Comparison of ENCODE assay signal across 1 cellular context in the genomic region with DNA sequence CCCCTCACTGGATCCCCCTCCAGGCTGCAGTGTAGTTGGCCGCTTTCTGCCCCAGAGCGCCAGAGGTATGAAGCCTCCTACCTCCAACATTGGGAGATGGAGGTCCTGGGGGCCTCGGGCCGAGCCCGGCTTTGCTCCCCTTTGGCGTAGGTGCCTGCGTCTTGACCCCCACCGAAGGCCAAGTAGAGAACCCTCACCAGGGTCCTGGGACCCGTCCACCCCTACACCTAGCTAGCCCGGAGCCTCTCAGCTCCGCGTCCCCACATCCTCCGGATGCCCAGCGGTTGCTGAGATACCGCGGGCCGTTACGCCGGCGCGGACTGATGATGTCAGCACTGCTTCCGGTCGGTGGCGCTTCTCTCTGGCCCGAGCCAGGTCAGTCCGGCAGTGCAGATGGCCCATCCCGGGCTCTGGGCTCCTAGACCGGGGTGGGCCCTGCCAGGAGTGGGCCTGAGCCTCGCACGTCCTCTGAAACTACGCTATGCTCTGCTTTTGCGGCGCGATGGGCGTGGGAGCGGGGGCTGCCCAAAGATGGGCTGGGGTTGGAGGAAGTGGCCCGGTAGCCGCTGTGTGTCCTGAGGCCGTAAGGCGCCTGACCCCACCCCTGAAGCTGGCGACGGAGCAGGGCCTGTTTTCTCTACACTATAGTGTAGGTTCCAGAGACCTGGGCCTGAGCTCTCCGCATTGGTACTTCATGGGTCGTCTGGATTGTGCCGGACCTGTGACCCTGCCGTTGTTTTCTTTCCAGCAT.
TF ChIP-seq lines count a peak whose summit lies in the region.

A gene (minus strand): TSS at position 297 of the 751 bp plus-strand sequence. CDS start 1,871 bp downstream, outside the sequence.
A gene with protein sequence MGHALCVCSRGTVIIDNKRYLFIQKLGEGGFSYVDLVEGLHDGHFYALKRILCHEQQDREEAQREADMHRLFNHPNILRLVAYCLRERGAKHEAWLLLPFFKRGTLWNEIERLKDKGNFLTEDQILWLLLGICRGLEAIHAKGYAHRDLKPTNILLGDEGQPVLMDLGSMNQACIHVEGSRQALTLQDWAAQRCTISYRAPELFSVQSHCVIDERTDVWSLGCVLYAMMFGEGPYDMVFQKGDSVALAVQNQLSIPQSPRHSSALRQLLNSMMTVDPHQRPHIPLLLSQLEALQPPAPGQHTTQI (plus strand): TSS at position 332 of the 751 bp plus-strand sequence. CDS start 521 bp downstream, outside the sequence.

TF ChIP-seq in HepG2, 621 proteins besides CTCF, POLR2A, EP300 and RAD21 (continued from another document and continues in another):
- TF ChIP-seq, protein P1, sequence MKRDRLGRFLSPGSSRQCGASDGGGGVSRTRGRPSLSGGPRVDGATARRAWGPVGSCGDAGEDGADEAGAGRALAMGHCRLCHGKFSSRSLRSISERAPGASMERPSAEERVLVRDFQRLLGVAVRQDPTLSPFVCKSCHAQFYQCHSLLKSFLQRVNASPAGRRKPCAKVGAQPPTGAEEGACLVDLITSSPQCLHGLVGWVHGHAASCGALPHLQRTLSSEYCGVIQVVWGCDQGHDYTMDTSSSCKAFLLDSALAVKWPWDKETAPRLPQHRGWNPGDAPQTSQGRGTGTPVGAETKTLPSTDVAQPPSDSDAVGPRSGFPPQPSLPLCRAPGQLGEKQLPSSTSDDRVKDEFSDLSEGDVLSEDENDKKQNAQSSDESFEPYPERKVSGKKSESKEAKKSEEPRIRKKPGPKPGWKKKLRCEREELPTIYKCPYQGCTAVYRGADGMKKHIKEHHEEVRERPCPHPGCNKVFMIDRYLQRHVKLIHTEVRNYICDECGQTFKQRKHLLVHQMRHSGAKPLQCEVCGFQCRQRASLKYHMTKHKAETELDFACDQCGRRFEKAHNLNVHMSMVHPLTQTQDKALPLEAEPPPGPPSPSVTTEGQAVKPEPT (CRISPR knock-in tag; IDR thresholded peaks at IDR 0.05; ENCODE audit: low read depth): no peak; the same call in 1 of the 2 replicates
- TF ChIP-seq MTF1 (CRISPR knock-in tag; IDR thresholded peaks at IDR 0.05) (0 out of 2 replicates have a peak, but pooled peaks have one; percentile 41), ZNF17 (CRISPR knock-in tag; IDR thresholded peaks at IDR 0.05) (no peak), MZF1 (CRISPR knock-in tag; IDR thresholded peaks at IDR 0.05; ENCODE audit: borderline replicate concordance) (peak; percentile 96), PHF8 (CRISPR knock-in tag; IDR thresholded peaks at IDR 0.05) (peak; percentile 100), ETV6 (CRISPR knock-in tag; conservative IDR thresholded peaks at IDR 0.05) (peak; percentile 82; the same call in 1 of the 2 replicates), ATRX (CRISPR knock-in tag; IDR thresholded peaks at IDR 0.05; ENCODE audit: borderline replicate concordance) (no peak), ZSCAN20 (CRISPR knock-in tag; IDR thresholded peaks at IDR 0.05; ENCODE audit: borderline replicate concordance) (peak; percentile 90), RBFOX2 (IDR thresholded peaks at IDR 0.05; ENCODE audit: low read depth, low read length) (peak; percentile 99), JUND (CRISPR knock-in tag; IDR thresholded peaks at IDR 0.05) (peak; percentile 71; the same call in 1 of the 2 replicates), ZNF547 (CRISPR knock-in tag; IDR thresholded peaks at IDR 0.05) (peak; percentile 91), ZNF672 (CRISPR knock-in tag; IDR thresholded peaks at IDR 0.05) (no peak), NFYC (CRISPR knock-in tag; IDR thresholded peaks at IDR 0.05) (peak; percentile 40; the same call in 1 of the 2 replicates), ISL2 (CRISPR knock-in tag; IDR thresholded peaks at IDR 0.05) (peak; percentile 84), JARID2 (CRISPR knock-in tag; IDR thresholded peaks at IDR 0.05; ENCODE audit: insufficient replicate concordance) (no peak), ZFAT (CRISPR knock-in tag; conservative IDR thresholded peaks at IDR 0.05) (no peak), NR1H2 (CRISPR knock-in tag; IDR thresholded peaks at IDR 0.05; ENCODE audit: borderline replicate concordance, low read depth) (no peak; the same call in 1 of the 2 replicates), SRSF4 (IDR thresholded peaks at IDR 0.05; ENCODE audit: low read depth, low read length, poor library complexity, severe bottlenecking) (peak; percentile 73), MTA3 (CRISPR knock-in tag; IDR thresholded peaks at IDR 0.05) (no peak), XRCC5 (optimal IDR thresholded peaks at IDR 0.05; ENCODE audit: low read length) (peak; percentile 81), EHMT2 (IDR thresholded peaks at IDR 0.05; ENCODE audit: borderline replicate concordance, low read depth, low read length) (no peak), NFATC3 (CRISPR knock-in tag; IDR thresholded peaks at IDR 0.05) (peak; percentile 96; the same call in 1 of the 2 replicates), MIER3 (CRISPR knock-in tag; IDR thresholded peaks at IDR 0.05; ENCODE audit: borderline replicate concordance) (peak; percentile 85; the same call in 1 of the 2 replicates), HMG20A (CRISPR knock-in tag; IDR thresholded peaks at IDR 0.05; ENCODE audit: borderline replicate concordance) (no peak), MLLT10 (CRISPR knock-in tag; IDR thresholded peaks at IDR 0.05) (no peak), ZNF20 (CRISPR knock-in tag; IDR thresholded peaks at IDR 0.05) (no peak), FOXA3 (CRISPR knock-in tag; IDR thresholded peaks at IDR 0.05) (peak; percentile 73), RFXAP (CRISPR knock-in tag; IDR thresholded peaks at IDR 0.05; ENCODE audit: borderline replicate concordance) (peak; percentile 83; the same call in 1 of the 2 replicates), ATF1 (CRISPR knock-in tag; IDR thresholded peaks at IDR 0.05) (peak; percentile 99)
- TF ChIP-seq, protein P2, sequence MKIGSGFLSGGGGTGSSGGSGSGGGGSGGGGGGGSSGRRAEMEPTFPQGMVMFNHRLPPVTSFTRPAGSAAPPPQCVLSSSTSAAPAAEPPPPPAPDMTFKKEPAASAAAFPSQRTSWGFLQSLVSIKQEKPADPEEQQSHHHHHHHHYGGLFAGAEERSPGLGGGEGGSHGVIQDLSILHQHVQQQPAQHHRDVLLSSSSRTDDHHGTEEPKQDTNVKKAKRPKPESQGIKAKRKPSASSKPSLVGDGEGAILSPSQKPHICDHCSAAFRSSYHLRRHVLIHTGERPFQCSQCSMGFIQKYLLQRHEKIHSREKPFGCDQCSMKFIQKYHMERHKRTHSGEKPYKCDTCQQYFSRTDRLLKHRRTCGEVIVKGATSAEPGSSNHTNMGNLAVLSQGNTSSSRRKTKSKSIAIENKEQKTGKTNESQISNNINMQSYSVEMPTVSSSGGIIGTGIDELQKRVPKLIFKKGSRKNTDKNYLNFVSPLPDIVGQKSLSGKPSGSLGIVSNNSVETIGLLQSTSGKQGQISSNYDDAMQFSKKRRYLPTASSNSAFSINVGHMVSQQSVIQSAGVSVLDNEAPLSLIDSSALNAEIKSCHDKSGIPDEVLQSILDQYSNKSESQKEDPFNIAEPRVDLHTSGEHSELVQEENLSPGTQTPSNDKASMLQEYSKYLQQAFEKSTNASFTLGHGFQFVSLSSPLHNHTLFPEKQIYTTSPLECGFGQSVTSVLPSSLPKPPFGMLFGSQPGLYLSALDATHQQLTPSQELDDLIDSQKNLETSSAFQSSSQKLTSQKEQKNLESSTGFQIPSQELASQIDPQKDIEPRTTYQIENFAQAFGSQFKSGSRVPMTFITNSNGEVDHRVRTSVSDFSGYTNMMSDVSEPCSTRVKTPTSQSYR (CRISPR knock-in tag; IDR thresholded peaks at IDR 0.05; ENCODE audit: borderline replicate concordance): peak; percentile 65; the same call in 1 of the 2 replicates
- TF ChIP-seq, protein P3, sequence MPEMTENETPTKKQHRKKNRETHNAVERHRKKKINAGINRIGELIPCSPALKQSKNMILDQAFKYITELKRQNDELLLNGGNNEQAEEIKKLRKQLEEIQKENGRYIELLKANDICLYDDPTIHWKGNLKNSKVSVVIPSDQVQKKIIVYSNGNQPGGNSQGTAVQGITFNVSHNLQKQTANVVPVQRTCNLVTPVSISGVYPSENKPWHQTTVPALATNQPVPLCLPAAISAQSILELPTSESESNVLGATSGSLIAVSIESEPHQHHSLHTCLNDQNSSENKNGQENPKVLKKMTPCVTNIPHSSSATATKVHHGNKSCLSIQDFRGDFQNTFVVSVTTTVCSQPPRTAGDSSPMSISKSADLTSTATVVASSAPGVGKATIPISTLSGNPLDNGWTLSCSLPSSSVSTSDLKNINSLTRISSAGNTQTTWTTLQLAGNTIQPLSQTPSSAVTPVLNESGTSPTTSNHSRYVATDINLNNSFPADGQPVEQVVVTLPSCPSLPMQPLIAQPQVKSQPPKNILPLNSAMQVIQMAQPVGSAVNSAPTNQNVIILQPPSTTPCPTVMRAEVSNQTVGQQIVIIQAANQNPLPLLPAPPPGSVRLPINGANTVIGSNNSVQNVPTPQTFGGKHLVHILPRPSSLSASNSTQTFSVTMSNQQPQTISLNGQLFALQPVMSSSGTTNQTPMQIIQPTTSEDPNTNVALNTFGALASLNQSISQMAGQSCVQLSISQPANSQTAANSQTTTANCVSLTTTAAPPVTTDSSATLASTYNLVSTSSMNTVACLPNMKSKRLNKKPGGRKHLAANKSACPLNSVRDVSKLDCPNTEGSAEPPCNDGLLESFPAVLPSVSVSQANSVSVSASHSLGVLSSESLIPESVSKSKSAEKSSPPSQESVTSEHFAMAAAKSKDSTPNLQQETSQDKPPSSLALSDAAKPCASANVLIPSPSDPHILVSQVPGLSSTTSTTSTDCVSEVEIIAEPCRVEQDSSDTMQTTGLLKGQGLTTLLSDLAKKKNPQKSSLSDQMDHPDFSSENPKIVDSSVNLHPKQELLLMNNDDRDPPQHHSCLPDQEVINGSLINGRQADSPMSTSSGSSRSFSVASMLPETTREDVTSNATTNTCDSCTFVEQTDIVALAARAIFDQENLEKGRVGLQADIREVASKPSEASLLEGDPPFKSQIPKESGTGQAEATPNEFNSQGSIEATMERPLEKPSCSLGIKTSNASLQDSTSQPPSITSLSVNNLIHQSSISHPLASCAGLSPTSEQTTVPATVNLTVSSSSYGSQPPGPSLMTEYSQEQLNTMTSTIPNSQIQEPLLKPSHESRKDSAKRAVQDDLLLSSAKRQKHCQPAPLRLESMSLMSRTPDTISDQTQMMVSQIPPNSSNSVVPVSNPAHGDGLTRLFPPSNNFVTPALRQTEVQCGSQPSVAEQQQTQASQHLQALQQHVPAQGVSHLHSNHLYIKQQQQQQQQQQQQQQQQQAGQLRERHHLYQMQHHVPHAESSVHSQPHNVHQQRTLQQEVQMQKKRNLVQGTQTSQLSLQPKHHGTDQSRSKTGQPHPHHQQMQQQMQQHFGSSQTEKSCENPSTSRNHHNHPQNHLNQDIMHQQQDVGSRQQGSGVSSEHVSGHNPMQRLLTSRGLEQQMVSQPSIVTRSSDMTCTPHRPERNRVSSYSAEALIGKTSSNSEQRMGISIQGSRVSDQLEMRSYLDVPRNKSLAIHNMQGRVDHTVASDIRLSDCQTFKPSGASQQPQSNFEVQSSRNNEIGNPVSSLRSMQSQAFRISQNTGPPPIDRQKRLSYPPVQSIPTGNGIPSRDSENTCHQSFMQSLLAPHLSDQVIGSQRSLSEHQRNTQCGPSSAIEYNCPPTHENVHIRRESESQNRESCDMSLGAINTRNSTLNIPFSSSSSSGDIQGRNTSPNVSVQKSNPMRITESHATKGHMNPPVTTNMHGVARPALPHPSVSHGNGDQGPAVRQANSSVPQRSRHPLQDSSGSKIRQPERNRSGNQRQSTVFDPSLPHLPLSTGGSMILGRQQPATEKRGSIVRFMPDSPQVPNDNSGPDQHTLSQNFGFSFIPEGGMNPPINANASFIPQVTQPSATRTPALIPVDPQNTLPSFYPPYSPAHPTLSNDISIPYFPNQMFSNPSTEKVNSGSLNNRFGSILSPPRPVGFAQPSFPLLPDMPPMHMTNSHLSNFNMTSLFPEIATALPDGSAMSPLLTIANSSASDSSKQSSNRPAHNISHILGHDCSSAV (CRISPR knock-in tag; IDR thresholded peaks at IDR 0.05; ENCODE audit: borderline replicate concordance): no peak
- TF ChIP-seq, protein P4, sequence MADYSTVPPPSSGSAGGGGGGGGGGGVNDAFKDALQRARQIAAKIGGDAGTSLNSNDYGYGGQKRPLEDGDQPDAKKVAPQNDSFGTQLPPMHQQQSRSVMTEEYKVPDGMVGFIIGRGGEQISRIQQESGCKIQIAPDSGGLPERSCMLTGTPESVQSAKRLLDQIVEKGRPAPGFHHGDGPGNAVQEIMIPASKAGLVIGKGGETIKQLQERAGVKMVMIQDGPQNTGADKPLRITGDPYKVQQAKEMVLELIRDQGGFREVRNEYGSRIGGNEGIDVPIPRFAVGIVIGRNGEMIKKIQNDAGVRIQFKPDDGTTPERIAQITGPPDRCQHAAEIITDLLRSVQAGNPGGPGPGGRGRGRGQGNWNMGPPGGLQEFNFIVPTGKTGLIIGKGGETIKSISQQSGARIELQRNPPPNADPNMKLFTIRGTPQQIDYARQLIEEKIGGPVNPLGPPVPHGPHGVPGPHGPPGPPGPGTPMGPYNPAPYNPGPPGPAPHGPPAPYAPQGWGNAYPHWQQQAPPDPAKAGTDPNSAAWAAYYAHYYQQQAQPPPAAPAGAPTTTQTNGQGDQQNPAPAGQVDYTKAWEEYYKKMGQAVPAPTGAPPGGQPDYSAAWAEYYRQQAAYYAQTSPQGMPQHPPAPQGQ (CRISPR knock-in tag; IDR thresholded peaks at IDR 0.05; ENCODE audit: borderline replicate concordance): 0 out of 2 replicates have a peak, but pooled peaks have one; percentile 32
- TF ChIP-seq, protein P5, sequence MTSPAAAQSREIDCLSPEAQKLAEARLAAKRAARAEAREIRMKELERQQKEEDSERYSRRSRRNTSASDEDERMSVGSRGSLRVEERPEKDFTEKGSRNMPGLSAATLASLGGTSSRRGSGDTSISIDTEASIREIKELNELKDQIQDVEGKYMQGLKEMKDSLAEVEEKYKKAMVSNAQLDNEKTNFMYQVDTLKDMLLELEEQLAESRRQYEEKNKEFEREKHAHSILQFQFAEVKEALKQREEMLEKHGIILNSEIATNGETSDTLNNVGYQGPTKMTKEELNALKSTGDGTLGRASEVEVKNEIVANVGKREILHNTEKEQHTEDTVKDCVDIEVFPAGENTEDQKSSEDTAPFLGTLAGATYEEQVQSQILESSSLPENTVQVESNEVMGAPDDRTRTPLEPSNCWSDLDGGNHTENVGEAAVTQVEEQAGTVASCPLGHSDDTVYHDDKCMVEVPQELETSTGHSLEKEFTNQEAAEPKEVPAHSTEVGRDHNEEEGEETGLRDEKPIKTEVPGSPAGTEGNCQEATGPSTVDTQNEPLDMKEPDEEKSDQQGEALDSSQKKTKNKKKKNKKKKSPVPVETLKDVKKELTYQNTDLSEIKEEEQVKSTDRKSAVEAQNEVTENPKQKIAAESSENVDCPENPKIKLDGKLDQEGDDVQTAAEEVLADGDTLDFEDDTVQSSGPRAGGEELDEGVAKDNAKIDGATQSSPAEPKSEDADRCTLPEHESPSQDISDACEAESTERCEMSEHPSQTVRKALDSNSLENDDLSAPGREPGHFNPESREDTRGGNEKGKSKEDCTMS (CRISPR knock-in tag; conservative IDR thresholded peaks at IDR 0.05): peak; percentile 57; the same call in 1 of the 2 replicates
- TF ChIP-seq, protein P6, sequence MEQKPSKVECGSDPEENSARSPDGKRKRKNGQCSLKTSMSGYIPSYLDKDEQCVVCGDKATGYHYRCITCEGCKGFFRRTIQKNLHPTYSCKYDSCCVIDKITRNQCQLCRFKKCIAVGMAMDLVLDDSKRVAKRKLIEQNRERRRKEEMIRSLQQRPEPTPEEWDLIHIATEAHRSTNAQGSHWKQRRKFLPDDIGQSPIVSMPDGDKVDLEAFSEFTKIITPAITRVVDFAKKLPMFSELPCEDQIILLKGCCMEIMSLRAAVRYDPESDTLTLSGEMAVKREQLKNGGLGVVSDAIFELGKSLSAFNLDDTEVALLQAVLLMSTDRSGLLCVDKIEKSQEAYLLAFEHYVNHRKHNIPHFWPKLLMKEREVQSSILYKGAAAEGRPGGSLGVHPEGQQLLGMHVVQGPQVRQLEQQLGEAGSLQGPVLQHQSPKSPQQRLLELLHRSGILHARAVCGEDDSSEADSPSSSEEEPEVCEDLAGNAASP (CRISPR knock-in tag; IDR thresholded peaks at IDR 0.05; ENCODE audit: borderline replicate concordance): peak; percentile 92
